ENCODE assay signal across 8 cellular contexts in the genomic region with DNA sequence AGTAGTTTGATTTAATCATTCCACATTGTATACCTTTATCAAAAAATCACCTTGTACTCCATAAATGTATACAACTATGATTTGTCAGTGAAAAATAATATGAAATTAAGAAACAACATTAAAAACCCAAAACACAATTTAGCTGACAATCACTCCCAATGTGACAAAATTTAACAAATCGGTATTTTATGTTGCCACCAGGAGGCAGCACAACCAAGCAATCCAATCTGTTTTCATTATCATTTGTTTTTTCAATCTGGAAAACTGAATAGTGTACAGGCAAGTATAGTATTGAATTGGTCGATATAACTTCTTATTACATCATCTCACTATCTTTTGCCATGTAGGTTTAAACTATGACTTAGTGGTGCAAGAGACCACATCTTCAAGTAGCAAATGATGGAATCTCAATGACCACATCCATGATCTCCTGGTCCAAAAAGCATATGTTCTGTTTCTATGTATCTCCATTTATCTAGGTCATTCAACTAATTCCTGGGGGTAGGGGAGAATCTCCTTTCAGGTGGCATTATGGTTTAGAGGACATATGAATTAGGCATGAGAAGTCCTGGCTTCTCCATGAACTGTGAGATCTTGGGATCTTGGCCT.
A peak's percentile ranks its signal among the peaks of the same experiment; 100 is the strongest.
DNase-seq lines count a peak whose midpoint lies in the region; ATAC-seq and TF ChIP-seq lines count a peak whose summit lies in the region.

No MANE protein-coding gene starts in this region.

- H3K4me1 ChIP-seq in left ventricle myocardium inferior (no peaks in the 10 kb centered on the region), right atrium auricular region (no peaks in the 10 kb centered on the region)

- no peaks in the 10 kb centered on the region for H3K4me1 Mint-ChIP-seq in activated naive CD8-positive, alpha-beta T cell treated with anti-CD3 and anti-CD28 coated beads for 36 hours

- H3K27ac ChIP-seq in left ventricle myocardium inferior (replicated peaks): no peak overlapping the region
- no peak overlapping the region for H3K27ac ChIP-seq in right atrium auricular region

- no peak overlapping the region for H3K4me3 Mint-ChIP-seq in activated naive CD8-positive, alpha-beta T cell treated with anti-CD3 and anti-CD28 coated beads for 36 hours

- no peak overlapping the region for H3K27ac Mint-ChIP-seq in activated naive CD8-positive, alpha-beta T cell treated with anti-CD3 and anti-CD28 coated beads for 36 hours

- no peaks in the 10 kb centered on the region for H3K36me3 Mint-ChIP-seq in activated naive CD8-positive, alpha-beta T cell treated with anti-CD3 and anti-CD28 coated beads for 36 hours

- DNase-seq in left ventricle myocardium inferior: no peak
- no peak for DNase-seq in right atrium auricular region (ENCODE audit: low spot score)
- DNase-seq in activated naive CD8-positive, alpha-beta T cell treated with anti-CD3 and anti-CD28 coated beads for 36 hours: peak; percentile 14
- DNase-seq in kidney tubule cell (ENCODE audit: low spot score): peak; percentile 43
- DNase-seq in cerebellum (ENCODE audit: low spot score): no peak
- DNase-seq in 8988T: no peak

- ATAC-seq in HG03565 (IDR thresholded peaks at IDR 0.05; ENCODE audit: unreplicated experiment) (peak; percentile 65), GM19035 (IDR thresholded peaks at IDR 0.05; ENCODE audit: unreplicated experiment) (no peak)

- intact Hi-C loops in left ventricle myocardium inferior (cut with micrococcal nuclease): no loop called here

- TF ChIP-seq CTCF in left ventricle myocardium inferior (IDR thresholded peaks at IDR 0.05; ENCODE audit: borderline replicate concordance) (peak; percentile 60), right atrium auricular region (IDR thresholded peaks at IDR 0.05) (peak in 1 of 2 donors; percentile 64)

- H3K36me3 ChIP-seq in left ventricle myocardium inferior: no peaks in the 10 kb centered on the region
- H3K36me3 ChIP-seq in right atrium auricular region: no peaks in the 10 kb centered on the region

- H3K9me3 ChIP-seq in left ventricle myocardium inferior (replicated peaks): no peaks in the 10 kb centered on the region
- no peaks in the 10 kb centered on the region for H3K9me3 ChIP-seq in right atrium auricular region

- no peaks in the 10 kb centered on the region for H3K27me3 Mint-ChIP-seq in activated naive CD8-positive, alpha-beta T cell treated with anti-CD3 and anti-CD28 coated beads for 36 hours

- H3K9me3 Mint-ChIP-seq in activated naive CD8-positive, alpha-beta T cell treated with anti-CD3 and anti-CD28 coated beads for 36 hours: no peaks in the 10 kb centered on the region

- no peaks in the 10 kb centered on the region for H3K27me3 ChIP-seq in left ventricle myocardium inferior (ENCODE audit: low read depth)
- H3K27me3 ChIP-seq in right atrium auricular region: no peaks in the 10 kb centered on the region

- no peak overlapping the region for H3K4me3 ChIP-seq in left ventricle myocardium inferior
- no peak overlapping the region for H3K4me3 ChIP-seq in right atrium auricular region

Comparison
In these comparisons a context has a peak if more than half of its experiments do, and no peak if none do; other contexts are left out.
1. DNase-seq: peak in activated naive CD8-positive, alpha-beta T cell treated with anti-CD3 and anti-CD28 coated beads for 36 hours (single experiment) and kidney tubule cell (single experiment); none in left ventricle myocardium inferior (single experiment), right atrium auricular region (single experiment), cerebellum (single experiment) and 8988T (single experiment).